8 cellular contexts compared by ENCODE assay signal in the genomic region with DNA sequence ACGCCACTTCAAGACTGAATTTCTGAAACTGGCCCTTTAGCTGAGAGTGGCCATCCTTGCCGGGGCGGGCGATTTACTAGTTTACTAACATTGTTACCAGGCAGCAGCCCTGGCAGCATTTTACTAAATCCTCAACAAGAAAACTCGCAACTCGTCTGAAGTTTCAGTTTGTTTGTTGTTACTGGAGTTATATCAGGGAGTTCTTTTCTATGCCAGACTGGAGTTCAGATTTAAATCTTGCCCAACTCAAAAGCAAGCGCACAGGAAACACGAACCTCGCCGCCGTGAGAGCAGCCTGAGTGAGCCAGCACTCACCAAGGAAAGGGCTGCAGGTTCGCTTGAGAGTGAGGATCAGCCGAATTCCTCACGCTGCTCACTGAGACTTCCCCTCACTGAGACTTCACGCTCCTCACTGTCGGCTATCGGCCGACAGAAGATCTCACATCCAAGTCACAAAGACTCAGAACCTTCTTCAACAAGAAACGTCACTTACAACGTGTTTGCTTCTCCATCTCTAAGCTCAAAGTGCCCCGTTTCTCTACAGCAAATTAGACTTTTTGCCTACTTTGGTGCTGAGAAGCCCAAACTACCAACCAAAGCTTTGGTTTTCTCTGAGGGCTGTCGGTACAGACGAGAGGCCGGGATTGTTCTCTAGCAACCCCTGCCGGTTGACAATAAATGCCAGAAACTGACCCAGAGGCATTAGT.
DNase-seq lines count a peak whose midpoint lies in the region; ATAC-seq, FAIRE-seq and TF ChIP-seq lines count a peak whose summit lies in the region.

No MANE protein-coding gene starts in this region.

- no peak for FAIRE-seq in D721Med (lab: Jason Lieb, UNC)

- DNase-seq in D721Med (ENCODE audit: insufficient read length, low spot score) (no peak), LNCaP clone FGC (ENCODE audit: low read depth) (no peak), ecto neural progenitor cell (ENCODE audit: low spot score) (peak; percentile 75), lung (ENCODE audit: low spot score) (peak; percentile 69), NCI-H1048 (lab: John Stamatoyannopoulos, UW) (no peak)
- DNase-seq in activated CD4-positive, alpha-beta memory T cell treated with anti-CD3 and anti-CD28 coated beads for 36 hours = peak; percentile 78
- peak; percentile 43 for DNase-seq in stimulated activated CD8-positive, alpha-beta memory T cell treated with anti-CD3 and anti-CD28 coated beads, Interleukin-12 subunit alpha, Interleukin-12 subunit beta, amount 100 ng/mL, for 1 hour (ENCODE audit: low read depth)

- ATAC-seq in GM21576 (IDR thresholded peaks at IDR 0.05; ENCODE audit: unreplicated experiment) (peak; percentile 84), lung (ENCODE audit: insufficient read depth, low FRiP score) (peak; percentile 80)

- WGBS in lung, 2 donors = 3 to 7% methylated on average over 25 of the region's 25 CpGs

- intact Hi-C loops in activated CD4-positive, alpha-beta memory T cell treated with anti-CD3 and anti-CD28 coated beads for 36 hours (cut with micrococcal nuclease) = loop anchor here (1.0 to 2.0 kb wide), 6 partner anchors 26 to 321 kb away; no protein-coding TSS in a partner anchor

- no peaks in the 10 kb centered on the region for H3K27me3 ChIP-seq in lung (ENCODE audit: control insufficient read depth, insufficient read depth)

- H3K4me1 Mint-ChIP-seq in activated CD4-positive, alpha-beta memory T cell treated with anti-CD3 and anti-CD28 coated beads for 36 hours (ENCODE audit: low read depth) = peaks cover 11% of the 10 kb centered on the region

- peaks cover 3% of the 10 kb centered on the region for H3K27me3 Mint-ChIP-seq in activated CD4-positive, alpha-beta memory T cell treated with anti-CD3 and anti-CD28 coated beads for 36 hours

- peak overlapping the region; percentile 49 for H3K27ac Mint-ChIP-seq in activated CD4-positive, alpha-beta memory T cell treated with anti-CD3 and anti-CD28 coated beads for 36 hours

- peak overlapping the region in 1 of 2 donors; percentile 84 for H3K27ac ChIP-seq in lung (ENCODE audit: low read depth in 1 of 2, low read length in 1 of 2)

- H3K36me3 ChIP-seq in lung (ENCODE audit: control insufficient read depth in 2 of 2, insufficient read depth in 2 of 2, low read length in 2 of 2) = no peaks in the 10 kb centered on the region

- no peaks in the 10 kb centered on the region for H3K9me3 Mint-ChIP-seq in activated CD4-positive, alpha-beta memory T cell treated with anti-CD3 and anti-CD28 coated beads for 36 hours

- POLR2A ChIA-PET in activated CD4-positive, alpha-beta memory T cell treated with anti-CD3 and anti-CD28 coated beads for 36 hours (lab: Charles Lee) = no interaction called here

- no peaks in the 10 kb centered on the region for H3K9me3 ChIP-seq in lung (ENCODE audit: control insufficient read depth in 2 of 2, insufficient read depth in 1 of 2, low read length in 1 of 2)

- TF ChIP-seq CTCF in D721Med (IDR thresholded peaks at IDR 0.05; ENCODE audit: insufficient read depth, missing control alignments) (peak; percentile 13), LNCaP clone FGC (IDR thresholded peaks at IDR 0.05; ENCODE audit: control insufficient read depth, extremely low read depth, insufficient read depth) (peak; percentile 66), lung (IDR thresholded peaks at IDR 0.05; ENCODE audit: control extremely low read depth, extremely low read depth) (peak; percentile 77)

- no peaks in the 10 kb centered on the region for H3K4me1 ChIP-seq in lung (ENCODE audit: control insufficient read depth in 2 of 2, insufficient read depth in 2 of 2, low read length in 2 of 2)

- H3K4me3 ChIP-seq in LNCaP clone FGC (ENCODE audit: low read depth, low read length) (peak overlapping the region; percentile 23), lung (peak overlapping the region; percentile 28)

- CTCF ChIA-PET in activated CD4-positive, alpha-beta memory T cell treated with anti-CD3 and anti-CD28 coated beads for 36 hours (lab: Charles Lee) = interaction anchor here (0.6 to 3.6 kb wide), 32 partner anchors 8 to 339 kb away, joined by 3 to 44 read pairs (median 4); partner anchors contain the start of gene OLIG3

- peak overlapping the region; percentile 71 for H3K4me3 Mint-ChIP-seq in activated CD4-positive, alpha-beta memory T cell treated with anti-CD3 and anti-CD28 coated beads for 36 hours

- no peaks in the 10 kb centered on the region for H3K36me3 Mint-ChIP-seq in activated CD4-positive, alpha-beta memory T cell treated with anti-CD3 and anti-CD28 coated beads for 36 hours

Comparison
In these comparisons a context has a peak if more than half of its experiments do, and no peak if none do; other contexts are left out.
1. DNase-seq: peak in activated CD4-positive, alpha-beta memory T cell treated with anti-CD3 and anti-CD28 coated beads for 36 hours (single experiment), ecto neural progenitor cell (single experiment), lung (single experiment) and stimulated activated CD8-positive, alpha-beta memory T cell treated with anti-CD3 and anti-CD28 coated beads, Interleukin-12 subunit alpha, Interleukin-12 subunit beta, amount 100 ng/mL, for 1 hour (single experiment); none in D721Med (single experiment), LNCaP clone FGC (single experiment) and NCI-H1048 (single experiment).
2. CTCF ChIP-seq: peak in every context shown above with its lines; median percentile 77 in lung; 66 in LNCaP clone FGC; 13 in D721Med.